In the genomic region with DNA sequence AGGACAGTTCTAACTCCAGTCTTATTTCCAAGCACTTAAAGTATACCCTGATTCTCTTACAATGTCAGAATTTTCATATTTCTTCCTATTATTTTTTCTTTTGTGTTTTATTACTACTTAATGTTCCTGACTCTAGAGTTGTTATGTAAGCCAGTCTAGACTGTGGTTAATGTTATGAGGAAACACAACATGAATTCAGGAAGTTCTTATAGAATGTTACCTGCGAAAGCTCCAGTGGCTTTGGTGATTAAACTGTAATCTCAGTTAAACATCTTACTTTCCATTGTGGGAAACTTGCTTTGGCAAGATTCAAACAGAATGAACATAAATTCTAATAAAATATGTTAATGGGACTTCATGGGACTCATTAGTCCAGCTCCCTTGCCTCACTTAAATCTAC, we compare ENCODE assay signal across 18 cellular contexts. TPM values are rescaled to one million over a fixed set of nuclear protein-coding genes. Genes with fewer than 3 reads are reported as not detected.
DNase-seq lines count a peak whose midpoint lies in the region; ATAC-seq, FAIRE-seq and TF ChIP-seq lines count a peak whose summit lies in the region.
"Had no signal": no experiment of that assay in that cellular context is flagged by ENCODE, and none has a peak within 500 bp of the region (broad histone marks: within the 10 kb centered on the region; RNA-seq: fewer than 3 reads in every experiment).

No MANE protein-coding gene starts in this region.

- no peak overlapping the region for H3K27ac Mint-ChIP-seq in memory B cell
- H3K27ac Mint-ChIP-seq in activated CD8-positive, alpha-beta memory T cell treated with anti-CD3 and anti-CD28 coated beads, Interleukin-2, amount 10 ng/mL, durations not matched to agents 7 days and 5 days = no peak overlapping the region
- H3K27ac Mint-ChIP-seq: B cell; CD8-positive, alpha-beta T cell had no signal

- no peaks in the 10 kb centered on the region for H3K9me3 Mint-ChIP-seq in memory B cell
- H3K9me3 Mint-ChIP-seq in activated CD8-positive, alpha-beta memory T cell treated with anti-CD3 and anti-CD28 coated beads, Interleukin-2, amount 10 ng/mL, durations not matched to agents 7 days and 5 days (ENCODE audit: low read depth) = peaks cover 2% of the 10 kb centered on the region
- H3K9me3 Mint-ChIP-seq: CD8-positive, alpha-beta T cell had no signal

- no peaks in the 10 kb centered on the region for H3K36me3 ChIP-seq in bronchial epithelial cell (ENCODE audit: control insufficient read depth, insufficient read depth, low read length)
- H3K36me3 ChIP-seq: BLaER1 treated with 17β-estradiol and CSF1 and Interleukin-3, amounts not matched to agents 10 nM and 100 nM had no signal

- peak; percentile 6 for DNase-seq in NOMO-1 treated with DMSO at 0.1 percent for 48 hours (lab: John Stamatoyannopoulos, UW; ENCODE audit: unreplicated experiment)
- no peak for DNase-seq in NOMO-1 (lab: John Stamatoyannopoulos, UW; ENCODE audit: unreplicated experiment in 2 of 2)
- peak; percentile 43 for DNase-seq in bronchial epithelial cell (ENCODE audit: low read depth)
- no peak for DNase-seq in memory B cell (ENCODE audit: low spot score in 2 of 2)
- DNase-seq in NCI-H510A (lab: John Stamatoyannopoulos, UW) = no peak
- no peak for DNase-seq in SW480 (ENCODE audit: low spot score)
- no peak for DNase-seq in activated CD8-positive, alpha-beta memory T cell treated with anti-CD3 and anti-CD28 coated beads, Interleukin-2, amount 10 ng/mL, durations not matched to agents 7 days and 5 days
- DNase-seq: 8988T; Calu3; CD8-positive, alpha-beta T cell; DMS79 treated with DMSO at 0.1 percent for 48 hours; HCEC 1CT; IMR-90 had no signal

- H3K36me3 Mint-ChIP-seq in memory B cell = no peaks in the 10 kb centered on the region
- no peaks in the 10 kb centered on the region for H3K36me3 Mint-ChIP-seq in activated CD8-positive, alpha-beta memory T cell treated with anti-CD3 and anti-CD28 coated beads, Interleukin-2, amount 10 ng/mL, durations not matched to agents 7 days and 5 days
- H3K36me3 Mint-ChIP-seq: CD8-positive, alpha-beta T cell had no signal

- peak; percentile 39 for ATAC-seq in memory B cell (ENCODE audit: low read depth)
- no peak for ATAC-seq in activated CD8-positive, alpha-beta memory T cell treated with anti-CD3 and anti-CD28 coated beads, Interleukin-2, amount 10 ng/mL, durations not matched to agents 7 days and 5 days
- ATAC-seq: CD8-positive, alpha-beta T cell; GM12878 had no signal

- peaks cover 4% of the 10 kb centered on the region for H3K4me1 Mint-ChIP-seq in memory B cell
- no peaks in the 10 kb centered on the region for H3K4me1 Mint-ChIP-seq in activated CD8-positive, alpha-beta memory T cell treated with anti-CD3 and anti-CD28 coated beads, Interleukin-2, amount 10 ng/mL, durations not matched to agents 7 days and 5 days

- no peak overlapping the region for H3K4me3 Mint-ChIP-seq in memory B cell
- H3K4me3 Mint-ChIP-seq in activated CD8-positive, alpha-beta memory T cell treated with anti-CD3 and anti-CD28 coated beads, Interleukin-2, amount 10 ng/mL, durations not matched to agents 7 days and 5 days = no peak overlapping the region
- H3K4me3 Mint-ChIP-seq: B cell; CD8-positive, alpha-beta T cell had no signal

- H3K4me3 ChIP-seq in bronchial epithelial cell (ENCODE audit: low read depth, low read length) = no peak overlapping the region
- H3K4me3 ChIP-seq: BLaER1 treated with 17β-estradiol and CSF1 and Interleukin-3, amounts not matched to agents 10 nM and 100 nM; GM12878 had no signal

- no peak for FAIRE-seq in bronchial epithelial cell (lab: Jason Lieb, UNC)
- FAIRE-seq: GM12878, GM19239, HTR-8/SVneo had no signal

- H3K27me3 ChIP-seq in bronchial epithelial cell (ENCODE audit: control insufficient read depth, insufficient read depth, low read length) = no peaks in the 10 kb centered on the region
- H3K27me3 ChIP-seq: BLaER1 treated with 17β-estradiol and CSF1 and Interleukin-3, amounts not matched to agents 10 nM and 100 nM had no signal

- CTCF ChIA-PET in activated CD8-positive, alpha-beta memory T cell treated with anti-CD3 and anti-CD28 coated beads, Interleukin-2, amount 10 ng/mL, durations not matched to agents 7 days and 5 days (lab: Charles Lee) = no interaction called here

- no peak for TF ChIP-seq CTCF in bronchial epithelial cell (IDR thresholded peaks at IDR 0.05; ENCODE audit: insufficient read depth, low read length, severe bottlenecking)

- peaks cover 4% of the 10 kb centered on the region for H3K27me3 Mint-ChIP-seq in memory B cell
- no peaks in the 10 kb centered on the region for H3K27me3 Mint-ChIP-seq in activated CD8-positive, alpha-beta memory T cell treated with anti-CD3 and anti-CD28 coated beads, Interleukin-2, amount 10 ng/mL, durations not matched to agents 7 days and 5 days

RNA-seq across cellular contexts. Expression of a gene that starts 36.6 kb away (rescaled TPM):
- 0.26 TPM in 2 replicates for total RNA-seq in bronchial epithelial cell
- not detected for total RNA-seq in activated CD8-positive, alpha-beta memory T cell treated with anti-CD3 and anti-CD28 coated beads, Interleukin-2, amount 10 ng/mL, durations not matched to agents 7 days and 5 days
- total RNA-seq: CD8-positive, alpha-beta T cell had no signal

Comparison
In these comparisons a context has a peak if more than half of its experiments do, and no peak if none do; other contexts are left out.
1. DNase-seq: peak in NOMO-1 treated with DMSO at 0.1 percent for 48 hours (single experiment) and bronchial epithelial cell (single experiment); none in NOMO-1 (0 of 2), memory B cell (0 of 2), NCI-H510A (single experiment), SW480 (single experiment) and activated CD8-positive, alpha-beta memory T cell treated with anti-CD3 and anti-CD28 coated beads, Interleukin-2, amount 10 ng/mL, durations not matched to agents 7 days and 5 days (single experiment).